10 cellular contexts compared by ENCODE assay signal in genomic region chr12:132446535-132447326, GRCh38. TPM values are rescaled to one million over a fixed set of nuclear protein-coding genes. Genes with fewer than 3 reads are reported as not detected.
DNase-seq lines count a peak whose midpoint lies in the region; ATAC-seq, FAIRE-seq and TF ChIP-seq lines count a peak whose summit lies in the region.
"Had no signal": no experiment of that assay in that cellular context is flagged by ENCODE, and none has a peak within 500 bp of the region (broad histone marks: within the 10 kb centered on the region; RNA-seq: fewer than 3 reads in every experiment).

No MANE protein-coding gene starts in this region.

- no peaks in the 10 kb centered on the region for H3K9me1 ChIP-seq in IMR-90 (ENCODE audit: insufficient read depth, low read length)
- H3K9me1 ChIP-seq in K562 (ENCODE audit: control insufficient read depth, insufficient read depth, low read length), result no peaks in the 10 kb centered on the region

- H2BK5ac ChIP-seq in IMR-90 (ENCODE audit: low read depth, low read length, poor library complexity, severe bottlenecking), result no peak overlapping the region

- no peak overlapping the region for H2AFZ ChIP-seq in IMR-90 (replicated peaks; ENCODE audit: low read length, poor library complexity)
- H2AFZ ChIP-seq in K562 (ENCODE audit: low read depth, low read length), result peak overlapping the region; percentile 96

- H3K27ac Mint-ChIP-seq in naive thymus-derived CD8-positive, alpha-beta T cell, result peak overlapping the region; percentile 99 to 100 (median 100)
- H3K27ac Mint-ChIP-seq: HFFc6 had no signal

- H2BK15ac ChIP-seq in IMR-90 (ENCODE audit: low read depth, low read length), result no peak overlapping the region

- H2BK20ac ChIP-seq in IMR-90 (ENCODE audit: low read depth, low read length), result no peak overlapping the region

- H3K9ac ChIP-seq in BLaER1 treated with 17β-estradiol and CSF1 and Interleukin-3, amounts not matched to agents 10 nM and 100 nM, result peak overlapping the region in 10 of 11 experiments; percentile 55 to 86 (median 81); a peak in 17 of 22 replicates
- no peak overlapping the region for H3K9ac ChIP-seq in IMR-90 (ENCODE audit: low read depth, low read length)
- H3K9ac ChIP-seq in K562 (ENCODE audit: insufficient read depth in 1 of 2, low read depth in 2 of 2, low read length in 2 of 2), result peak overlapping the region in 1 of 2 experiments; percentile 85; a peak in 1 of 4 replicates

- FAIRE-seq in K562 (lab: Jason Lieb, UNC), result no peak
- FAIRE-seq: urothelium cell line had no signal

- ATAC-seq in IMR-90 (ENCODE audit: low read depth) (no peak), K562 (no peak), GM18498 (IDR thresholded peaks at IDR 0.05; ENCODE audit: unreplicated experiment) (no peak), GM18511 (IDR thresholded peaks at IDR 0.05; ENCODE audit: unreplicated experiment) (no peak), HG03025 (IDR thresholded peaks at IDR 0.05; ENCODE audit: low FRiP score, unreplicated experiment) (no peak)
- no peak for ATAC-seq in naive thymus-derived CD8-positive, alpha-beta T cell

- no peak for TF ChIP-seq RAD21 in IMR-90 (IDR thresholded peaks at IDR 0.05; ENCODE audit: low read length)
- no peak for TF ChIP-seq RAD21 in K562 (CRISPR knock-in tag; conservative IDR thresholded peaks at IDR 0.05 in 1 of 2, IDR thresholded peaks at IDR 0.05 in 1 of 2)

- POLR2A ChIA-PET in IMR-90 (lab: Charles Lee; ENCODE audit: unreplicated experiment), result no interaction called here
- POLR2A ChIA-PET in K562 (lab: Yijun Ruan, JAX), result interaction anchor here (0.8 kb wide), 1 partner anchor 168 kb away, joined by 3 read pairs; no protein-coding TSS in a partner anchor
- POLR2A ChIA-PET in naive thymus-derived CD8-positive, alpha-beta T cell (lab: Charles Lee), result interaction anchor here (0.7 to 3.6 kb wide), 12 partner anchors 8 to 45 kb away, joined by 3 to 20 read pairs (median 5); partner anchors contain the start of gene FBRSL1

- dilution Hi-C loops in IMR-90 (cut with HindIII; ENCODE audit: low sequenced_read_pairs, unreplicated experiment), result no loop called here

- intact Hi-C loops in IMR-90 (cut with micrococcal nuclease) (no loop called here), K562 (cut with micrococcal nuclease) (no loop called here)

- no peak overlapping the region for H4K91ac ChIP-seq in IMR-90 (ENCODE audit: insufficient read depth, low read depth, low read length)

- no peak overlapping the region for H4K8ac ChIP-seq in IMR-90 (ENCODE audit: low read depth in 2 of 2, low read length in 2 of 2)

- no peaks in the 10 kb centered on the region for H3K79me1 ChIP-seq in IMR-90 (ENCODE audit: low read depth in 1 of 2, low read length in 2 of 2)

- peak overlapping the region in 9 of 10 donors; percentile 24 to 97 (median 87) for H3K4me3 Mint-ChIP-seq in naive thymus-derived CD8-positive, alpha-beta T cell
- H3K4me3 Mint-ChIP-seq: HFFc6 had no signal

- H2BK120ac ChIP-seq in IMR-90 (ENCODE audit: low read depth, low read length), result no peak overlapping the region

- H3K14ac ChIP-seq in IMR-90 (replicated peaks; ENCODE audit: low read depth, low read length), result no peak overlapping the region

- no peak overlapping the region for H3K4ac ChIP-seq in IMR-90 (ENCODE audit: low read depth, low read length)

- DNase-seq in IMR-90 (no peak), K562 (ENCODE audit: extremely low read depth in 1 of 4, low spot score in 3 of 4) (no peak), AG08395 (ENCODE audit: low spot score) (no peak)
- no peak for DNase-seq in naive thymus-derived CD8-positive, alpha-beta T cell
- DNase-seq: HFFc6 had no signal

- peaks cover 0 to 4% (median 0%) of the 10 kb centered on the region in 11 experiments; a peak in 1 of 22 replicates for H4K20me1 ChIP-seq in BLaER1 treated with 17β-estradiol and CSF1 and Interleukin-3, amounts not matched to agents 10 nM and 100 nM
- H4K20me1 ChIP-seq in IMR-90 (ENCODE audit: insufficient read depth, low read length), result no peaks in the 10 kb centered on the region
- no peaks in the 10 kb centered on the region for H4K20me1 ChIP-seq in K562 (replicated peaks; ENCODE audit: control insufficient read depth, insufficient read depth, low read length)

- no peak for TF ChIP-seq POLR2A in IMR-90 (IDR thresholded peaks at IDR 0.05; ENCODE audit: low read depth, low read length)
- no peak for TF ChIP-seq POLR2A in K562 (conservative IDR thresholded peaks at IDR 0.05)

- peaks cover 33 to 99% (median 93%) of the 10 kb centered on the region in 10 experiments for H3K4me1 ChIP-seq in BLaER1 treated with 17β-estradiol and CSF1 and Interleukin-3, amounts not matched to agents 10 nM and 100 nM
- H3K4me1 ChIP-seq in IMR-90 (ENCODE audit: control insufficient read depth, insufficient read depth, low read length) (no peaks in the 10 kb centered on the region), K562 (replicated peaks in 1 of 2; ENCODE audit: control insufficient read depth in 2 of 2, insufficient read depth in 2 of 2, low read length in 2 of 2) (peaks cover 0 to 39% of the 10 kb centered on the region in 2 experiments; a peak in 3 of 5 replicates)

- H3K18ac ChIP-seq in IMR-90 (ENCODE audit: low read depth, low read length), result no peak overlapping the region

- TF ChIP-seq EP300 in K562 (IDR thresholded peaks at IDR 0.05; ENCODE audit: low read length), result no peak

- H3K9me3 ChIP-seq in BLaER1 treated with 17β-estradiol and CSF1 and Interleukin-3, amounts not matched to agents 10 nM and 100 nM (replicated peaks in 1 of 11), result no peaks in the 10 kb centered on the region
- no peaks in the 10 kb centered on the region for H3K9me3 ChIP-seq in IMR-90 (ENCODE audit: control insufficient read depth, insufficient read depth, low read length)
- peaks cover 2% of the 10 kb centered on the region; the same call in 1 of the 2 replicates for H3K9me3 ChIP-seq in K562 (replicated peaks; ENCODE audit: control insufficient read depth, insufficient read depth, low read depth, low read length)

- peak overlapping the region; percentile 83 to 99 (median 91) for H3K4me2 ChIP-seq in BLaER1 treated with 17β-estradiol and CSF1 and Interleukin-3, amounts not matched to agents 10 nM and 100 nM
- H3K4me2 ChIP-seq in IMR-90 (ENCODE audit: low read depth, low read length) (no peak overlapping the region), K562 (ENCODE audit: insufficient read depth, low read length) (peak overlapping the region; percentile 98)

- no peak overlapping the region for H4K5ac ChIP-seq in IMR-90 (ENCODE audit: low read depth, low read length)

- peak overlapping the region in 8 of 10 experiments; percentile 41 to 67 (median 58); a peak in 12 of 20 replicates for H3K4me3 ChIP-seq in BLaER1 treated with 17β-estradiol and CSF1 and Interleukin-3, amounts not matched to agents 10 nM and 100 nM
- H3K4me3 ChIP-seq in IMR-90 (ENCODE audit: insufficient read depth, low read depth, low read length) (peak overlapping the region; percentile 40; the same call in 1 of the 2 replicates), K562 (peak overlapping the region; percentile 90)

- no peaks in the 10 kb centered on the region for H3K36me3 Mint-ChIP-seq in naive thymus-derived CD8-positive, alpha-beta T cell

- CTCF ChIA-PET in IMR-90 (lab: Yijun Ruan, JAX) (no interaction called here), K562 (lab: Yijun Ruan, JAX; ENCODE audit: low intra/inter-chr PET ratio) (no interaction called here)

- 83% methylated on average over 7 of the region's 13 CpGs; no CpG with 5 or more reads in 1 of the 2 experiments for WGBS in IMR-90 (ENCODE audit: extremely low coverage in 2 of 2, insufficient read length in 1 of 2), 2 experiments
- 67% methylated on average over 13 of the region's 13 CpGs for WGBS in K562 (ENCODE audit: insufficient coverage, low coverage, missing lambda C conversion rate)

- no peaks in the 10 kb centered on the region for H3K27me3 Mint-ChIP-seq in naive thymus-derived CD8-positive, alpha-beta T cell

- H2AK5ac ChIP-seq in IMR-90 (ENCODE audit: low read depth, low read length), result no peak overlapping the region

- peaks cover 31 to 77% (median 59%) of the 10 kb centered on the region in 4 donors for H3K4me1 Mint-ChIP-seq in naive thymus-derived CD8-positive, alpha-beta T cell

- peak overlapping the region; percentile 85 to 91 (median 88); a peak in 21 of 22 replicates for H3K27ac ChIP-seq in BLaER1 treated with 17β-estradiol and CSF1 and Interleukin-3, amounts not matched to agents 10 nM and 100 nM
- no peak overlapping the region for H3K27ac ChIP-seq in IMR-90 (ENCODE audit: insufficient read depth, low read length)
- peak overlapping the region; percentile 18; the same call in 1 of the 3 replicates for H3K27ac ChIP-seq in K562 (ENCODE audit: extremely low read depth, low read depth, low read length)

- H3K23ac ChIP-seq in IMR-90 (ENCODE audit: low read depth, low read length), result no peak overlapping the region

- peak overlapping the region; percentile 55 for H2AK9ac ChIP-seq in IMR-90 (replicated peaks; ENCODE audit: low read depth, low read length, poor library complexity)

- in situ Hi-C loops in IMR-90 (cut with MboI; ENCODE audit: low sequenced_read_pairs), result no loop called here
- in situ Hi-C loops in K562 (cut with MboI), result no loop called here

- no TSS peak for BruUV-seq in IMR-90 (replicated peaks; lab: Mats Ljungman, UMichigan)
- BruUV-seq in K562 (replicated peaks; lab: Mats Ljungman, UMichigan), result TSS peak; percentile 69

- no peaks in the 10 kb centered on the region for H3K9me3 Mint-ChIP-seq in naive thymus-derived CD8-positive, alpha-beta T cell
- H3K9me3 Mint-ChIP-seq: HFFc6 had no signal

- peaks cover 0 to 21% (median 0%) of the 10 kb centered on the region in 11 experiments; a peak in 7 of 22 replicates for H3K27me3 ChIP-seq in BLaER1 treated with 17β-estradiol and CSF1 and Interleukin-3, amounts not matched to agents 10 nM and 100 nM
- peaks cover 27% of the 10 kb centered on the region for H3K27me3 ChIP-seq in IMR-90 (ENCODE audit: control insufficient read depth, insufficient read depth, low read length)
- peaks cover 25 to 34% of the 10 kb centered on the region in 2 experiments; a peak in 3 of 5 replicates for H3K27me3 ChIP-seq in K562 (ENCODE audit: control insufficient read depth in 2 of 2, insufficient read depth in 2 of 2, low read length in 2 of 2)

- TF ChIP-seq CTCF in IMR-90 (conservative IDR thresholded peaks at IDR 0.05; ENCODE audit: low read depth, low read length) (no peak), K562 (IDR thresholded peaks at IDR 0.05 in 2 of 3, conservative IDR thresholded peaks at IDR 0.05 in 1 of 3; ENCODE audit: insufficient read depth in 2 of 3, low read depth in 1 of 3, low read length in 3 of 3) (no peak)

- H3K79me2 ChIP-seq in K562 (ENCODE audit: control insufficient read depth, insufficient read depth, low read length), result no peaks in the 10 kb centered on the region

- H3K36me3 ChIP-seq in BLaER1 treated with 17β-estradiol and CSF1 and Interleukin-3, amounts not matched to agents 10 nM and 100 nM, result peaks cover 0 to 11% (median 0%) of the 10 kb centered on the region in 11 experiments; a peak in 3 of 22 replicates
- H3K36me3 ChIP-seq in IMR-90 (ENCODE audit: control insufficient read depth, insufficient read depth, low read length) (no peaks in the 10 kb centered on the region), K562 (ENCODE audit: control insufficient read depth, insufficient read depth, low read length) (no peaks in the 10 kb centered on the region)

- H3K56ac ChIP-seq in IMR-90 (ENCODE audit: extremely low read depth, insufficient read depth, low read length), result no peak overlapping the region

RNA-seq across cellular contexts. Expression of gene FBRSL1, which starts 43.2 kb away (rescaled TPM):
- total RNA-seq in IMR-90 (2012; rRNA removed) (0.36 and 0.83 TPM in 2 replicates), K562 (2014; rRNA removed) (21.7 and 24.6 TPM in 2 replicates), K562 (2014; rRNA removed; fragmentation: Illumina TruSeq; extraction: Trizol) (1.1 and 1.3 TPM in 2 replicates), K562 (2015; rRNA removed; fragmentation: Illumina TruSeq; extraction: Trizol) (7.3 and 12.9 TPM in 2 replicates), K562 (2021) (112 and 129 TPM in 2 replicates)
- polyA plus RNA-seq in IMR-90 (2012; rRNA removed) (10.8 and 12.9 TPM in 2 replicates), K562 (2011; rRNA removed) (1.9 and 4.3 TPM in 2 replicates), K562 (2014; fragmentation: Illumina TruSeq; extraction: Trizol) (29.3 and 35.8 TPM in 2 replicates), K562 (2014; fragmentation: Nextera tagmentation; extraction: Ambion mirVana) (under 1 TPM; 0.24 to 0.29 TPM), K562 (2014; rRNA removed) (27.4 and 32.3 TPM in 2 replicates)
- 9.9 and 14.5 TPM in 2 replicates for polyA plus RNA-seq in IMR-90 (2012; cell fraction: cytosol; rRNA removed)
- 30.2 and 71.7 TPM in 2 replicates for polyA plus RNA-seq in IMR-90 (2012; cell fraction: nucleus; rRNA removed; ENCODE audit: low replicate concordance)
- total RNA-seq in K562 (2011; cell fraction: chromatin; rRNA removed; ENCODE audit: low replicate concordance), result 25.5 and 41.9 TPM in 2 replicates
- total RNA-seq in K562 (2011; cell fraction: nucleolus; rRNA removed), result 25.0 and 40.7 TPM in 2 replicates
- 23.3 and 28.3 TPM in 2 replicates for total RNA-seq in K562 (2011; cell fraction: nucleoplasm; rRNA removed)
- 3.7 and 13.3 TPM in 2 replicates for polyA plus RNA-seq in K562 (2011; cell fraction: cytosol; rRNA removed)
- polyA plus RNA-seq in K562 (2011; cell fraction: nucleus; rRNA removed), result 16.7 and 51.7 TPM in 2 replicates
- 41.9 and 54.8 TPM in 2 replicates for polyA plus RNA-seq in K562 (2012)
- 0.81 and 1.8 TPM in 2 replicates for polyA minus RNA-seq in K562 (2011; rRNA and poly(A)+ RNA removed)
- 21.0 and 29.9 TPM in 2 replicates for polyA minus RNA-seq in K562 (2011; cell fraction: cytosol; rRNA and poly(A)+ RNA removed)
- polyA minus RNA-seq in K562 (2011; cell fraction: nucleus; rRNA and poly(A)+ RNA removed), result 9.0 and 9.3 TPM in 2 replicates
- 100 to 1,000 TPM in 1 of 2 experiments, 10 to 100 TPM in 1; 97.5 to 101 TPM for total RNA-seq in naive thymus-derived CD8-positive, alpha-beta T cell
- 1 to 10 TPM in 1 of 3 donors, under 1 TPM in 2; 0.38 to 1.0 (median 0.42) TPM for polyA plus RNA-seq in naive thymus-derived CD8-positive, alpha-beta T cell

Comparison
In these comparisons a context has a peak if more than half of its experiments do, and no peak if none do; other contexts are left out.
1. H3K4me3 ChIP-seq: peak in every context shown above with its lines; median percentile 90 in K562; 58 in BLaER1 treated with 17β-estradiol and CSF1 and Interleukin-3, amounts not matched to agents 10 nM and 100 nM; 40 in IMR-90.